Comparison of ENCODE assay signal across 28 cellular contexts in the genomic region with DNA sequence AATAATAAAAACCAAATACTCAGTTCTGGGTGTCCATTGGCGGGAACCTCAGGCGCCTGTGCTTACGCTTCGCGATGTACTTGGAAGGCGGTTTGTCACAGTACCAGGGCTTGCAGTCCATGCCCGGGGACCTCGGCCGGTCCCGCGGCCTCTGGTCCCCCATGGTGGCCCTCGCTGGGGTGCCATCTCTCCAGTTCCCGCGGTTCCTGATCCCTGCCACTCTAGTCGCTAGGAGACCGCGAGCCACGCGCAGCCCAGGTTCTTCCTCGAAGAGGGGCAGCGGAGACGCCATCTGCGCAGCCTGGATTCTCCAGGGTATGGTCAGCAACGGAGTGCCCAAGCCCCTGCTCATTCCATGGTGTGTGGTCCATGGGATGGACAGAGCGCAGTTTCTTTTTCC.
"Had no signal": no experiment of that assay in that cellular context is flagged by ENCODE, and none has a peak within 500 bp of the region (broad histone marks: within the 10 kb centered on the region; RNA-seq: fewer than 3 reads in every experiment).

No MANE protein-coding gene starts in this region.

- H3K36me3 Mint-ChIP-seq: stimulated activated effector memory CD8-positive, alpha-beta T cell treated with anti-CD3 and anti-CD28 coated beads, Interleukin-12 subunit alpha, Interleukin-12 subunit beta, amount 100 ng/mL, for 72 hours; stimulated activated memory B cell treated with anti-CD40 and anti-IgM and Interleukin-4, amounts not matched to agents 10 μg/mL and 1 μg/mL and 100 μg/mL, for 72 hours; stimulated activated naive B cell treated with anti-CD40 and anti-IgM and Interleukin-4, amounts not matched to agents 10 μg/mL and 1 μg/mL and 100 μg/mL, for 72 hours; type B pancreatic cell had no signal

- H3K4me1 Mint-ChIP-seq: stimulated activated effector memory CD8-positive, alpha-beta T cell treated with anti-CD3 and anti-CD28 coated beads, Interleukin-12 subunit alpha, Interleukin-12 subunit beta, amount 100 ng/mL, for 72 hours; stimulated activated memory B cell treated with anti-CD40 and anti-IgM and Interleukin-4, amounts not matched to agents 10 μg/mL and 1 μg/mL and 100 μg/mL, for 72 hours; stimulated activated naive B cell treated with anti-CD40 and anti-IgM and Interleukin-4, amounts not matched to agents 10 μg/mL and 1 μg/mL and 100 μg/mL, for 72 hours; stimulated activated naive CD8-positive, alpha-beta T cell treated with anti-CD3 and anti-CD28 coated beads, Interleukin-15, amount 100 ng/mL, for 72 hours had no signal

- H3K27ac Mint-ChIP-seq: stimulated activated effector memory CD8-positive, alpha-beta T cell treated with anti-CD3 and anti-CD28 coated beads, Interleukin-12 subunit alpha, Interleukin-12 subunit beta, amount 100 ng/mL, for 72 hours; stimulated activated memory B cell treated with anti-CD40 and anti-IgM and Interleukin-4, amounts not matched to agents 10 μg/mL and 1 μg/mL and 100 μg/mL, for 72 hours; stimulated activated naive B cell treated with anti-CD40 and anti-IgM and Interleukin-4, amounts not matched to agents 10 μg/mL and 1 μg/mL and 100 μg/mL, for 72 hours; stimulated activated naive CD8-positive, alpha-beta T cell treated with anti-CD3 and anti-CD28 coated beads, Interleukin-15, amount 100 ng/mL, for 72 hours; stimulated activated naive CD8-positive, alpha-beta T cell treated with anti-CD3 and anti-CD28 coated beads, Interleukin-15, Interleukin-2, amounts not matched to agents 100 ng/mL and 50 ng/mL, for 24 hours; type B pancreatic cell had no signal

- DNase-seq: stimulated activated CD4-positive, alpha-beta T cell treated with anti-CD3 and anti-CD28 coated beads, Interleukin-2, amount 100 ng/mL, for 48 hours; stimulated activated CD4-positive, alpha-beta T cell treated with anti-CD3 and anti-CD28 coated beads, Interleukin-4, amount 100 ng/mL, for 1 hour; stimulated activated CD4-positive, alpha-beta T cell treated with anti-CD3 and anti-CD28 coated beads, Interleukin-4, amount 100 ng/mL, for 24 hours; stimulated activated CD4-positive, alpha-beta T cell treated with anti-CD3 and anti-CD28 coated beads, Interleukin-4, amount 100 ng/mL, for 4 hours; stimulated activated CD8-positive, alpha-beta memory T cell treated with anti-CD3 and anti-CD28 coated beads, Interleukin-4, amount 100 ng/mL, for 48 hours; stimulated activated naive B cell treated with anti-CD40 and anti-IgM and Interleukin-4, amounts not matched to agents 10 μg/mL and 1 μg/mL and 100 μg/mL, for 72 hours; stimulated activated naive CD4-positive, alpha-beta T cell; stimulated activated naive CD4-positive, alpha-beta T cell treated with Interleukin-2 at 50 U/mL for 16 hours; stimulated activated naive CD8-positive, alpha-beta T cell treated with anti-CD3 and anti-CD28 coated beads, Interleukin-15, amount 100 ng/mL, for 72 hours; stimulated activated naive CD8-positive, alpha-beta T cell treated with anti-CD3 and anti-CD28 coated beads, Interleukin-15, Interleukin-2, amounts not matched to agents 100 U/mL and 50 U/mL, for 24 hours; stomach; substantia nigra; testis; thyroid gland; tibial artery; transverse colon; trophoblast cell; upper lobe of right lung; uterus had no signal

- H3K27me3 Mint-ChIP-seq: stimulated activated memory B cell treated with anti-CD40 and anti-IgM and Interleukin-4, amounts not matched to agents 10 μg/mL and 1 μg/mL and 100 μg/mL, for 72 hours; stimulated activated naive B cell treated with anti-CD40 and anti-IgM and Interleukin-4, amounts not matched to agents 10 μg/mL and 1 μg/mL and 100 μg/mL, for 72 hours; stimulated activated naive CD8-positive, alpha-beta T cell treated with anti-CD3 and anti-CD28 coated beads, Interleukin-15, amount 100 ng/mL, for 72 hours; stimulated activated naive CD8-positive, alpha-beta T cell treated with anti-CD3 and anti-CD28 coated beads, Interleukin-15, Interleukin-2, amounts not matched to agents 100 ng/mL and 50 ng/mL, for 24 hours; type B pancreatic cell had no signal

- H3K27ac ChIP-seq: stomach, suprapubic skin, testis, thoracic aorta, thyroid gland, tibial artery, tibial nerve, transverse colon, upper lobe of left lung, upper lobe of right lung, uterus, vagina had no signal

- H3K27me3 ChIP-seq: suprapubic skin, testis, thyroid gland, tibial artery, tibial nerve, transverse colon, upper lobe of left lung, upper lobe of right lung, vagina had no signal

- H3K9me3 ChIP-seq: suprapubic skin, testis, thoracic aorta, thyroid gland, transverse colon, upper lobe of left lung, upper lobe of right lung, vagina had no signal

- H3K4me3 ChIP-seq: stomach, suprapubic skin, testis, thoracic aorta, thyroid gland, tibial artery, tibial nerve, transverse colon, upper lobe of left lung, upper lobe of right lung, uterus, vagina had no signal

- H3K4me1 ChIP-seq: stomach, suprapubic skin, testis, thyroid gland, tibial artery, tibial nerve, transverse colon, upper lobe of left lung, upper lobe of right lung, uterus, vagina had no signal

- H3K4me3 Mint-ChIP-seq: stimulated activated effector memory CD8-positive, alpha-beta T cell treated with anti-CD3 and anti-CD28 coated beads, Interleukin-12 subunit alpha, Interleukin-12 subunit beta, amount 100 ng/mL, for 72 hours; stimulated activated memory B cell treated with anti-CD40 and anti-IgM and Interleukin-4, amounts not matched to agents 10 μg/mL and 1 μg/mL and 100 μg/mL, for 72 hours; stimulated activated naive B cell treated with anti-CD40 and anti-IgM and Interleukin-4, amounts not matched to agents 10 μg/mL and 1 μg/mL and 100 μg/mL, for 72 hours; stimulated activated naive CD8-positive, alpha-beta T cell treated with anti-CD3 and anti-CD28 coated beads, Interleukin-15, amount 100 ng/mL, for 72 hours; stimulated activated naive CD8-positive, alpha-beta T cell treated with anti-CD3 and anti-CD28 coated beads, Interleukin-15, Interleukin-2, amounts not matched to agents 100 ng/mL and 50 ng/mL, for 24 hours; type B pancreatic cell had no signal

- H3K9me3 Mint-ChIP-seq: stimulated activated effector memory CD8-positive, alpha-beta T cell treated with anti-CD3 and anti-CD28 coated beads, Interleukin-12 subunit alpha, Interleukin-12 subunit beta, amount 100 ng/mL, for 72 hours; stimulated activated memory B cell treated with anti-CD40 and anti-IgM and Interleukin-4, amounts not matched to agents 10 μg/mL and 1 μg/mL and 100 μg/mL, for 72 hours; stimulated activated naive B cell treated with anti-CD40 and anti-IgM and Interleukin-4, amounts not matched to agents 10 μg/mL and 1 μg/mL and 100 μg/mL, for 72 hours; stimulated activated naive CD8-positive, alpha-beta T cell treated with anti-CD3 and anti-CD28 coated beads, Interleukin-15, amount 100 ng/mL, for 72 hours; stimulated activated naive CD8-positive, alpha-beta T cell treated with anti-CD3 and anti-CD28 coated beads, Interleukin-15, Interleukin-2, amounts not matched to agents 100 ng/mL and 50 ng/mL, for 24 hours had no signal

- H3K36me3 ChIP-seq: stomach, suprapubic skin, thoracic aorta, thyroid gland, tibial artery, tibial nerve, transverse colon, upper lobe of left lung, upper lobe of right lung, uterus, vagina had no signal
